8 cellular contexts compared by ENCODE assay signal in the genomic region with DNA sequence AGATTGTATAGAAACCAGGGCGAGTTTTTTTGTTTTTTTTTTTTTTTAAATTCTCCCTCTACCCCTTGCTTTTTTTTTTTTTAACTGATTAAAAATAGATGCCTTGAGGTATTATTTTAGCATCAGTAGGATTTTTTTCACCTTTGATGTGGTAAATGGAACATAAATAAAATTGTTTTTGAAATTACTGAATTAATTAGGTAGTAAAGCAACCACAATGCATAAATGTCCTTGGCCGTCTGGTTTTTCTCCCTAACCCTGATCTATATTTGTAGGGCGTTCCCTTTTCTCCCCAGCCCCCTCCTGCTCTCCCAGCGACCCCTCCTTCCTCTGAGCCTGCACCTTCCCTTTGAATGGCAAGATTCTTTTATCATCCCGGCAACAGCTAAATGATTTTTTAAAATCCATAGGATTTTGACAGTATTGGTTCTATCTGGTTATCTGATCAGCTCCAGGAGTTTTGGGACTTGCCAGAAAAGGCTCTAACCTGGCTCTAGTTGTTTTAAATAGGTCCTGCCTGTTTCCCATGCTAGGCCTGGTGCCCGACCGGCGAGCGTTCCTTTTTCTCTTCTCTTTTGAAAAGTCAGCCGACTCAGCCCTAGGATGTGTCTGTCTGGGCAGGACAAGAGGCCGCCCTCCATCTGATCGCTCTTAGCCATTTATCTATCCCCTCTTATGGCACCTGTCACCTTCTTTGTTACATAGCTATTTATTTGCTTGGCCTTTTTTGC.
DNase-seq lines count a peak whose midpoint lies in the region; ATAC-seq and TF ChIP-seq lines count a peak whose summit lies in the region.

No MANE protein-coding gene starts in this region.

- H3K27me3 Mint-ChIP-seq in MCF 10A (ENCODE audit: insufficient read depth, unreplicated experiment) (no peaks in the 10 kb centered on the region), nephron progenitor cell (ENCODE audit: low read depth, poor library complexity) (peaks cover 5% of the 10 kb centered on the region)

- TF ChIP-seq POLR2A in vagina (IDR thresholded peaks at IDR 0.05) = no peak

- intact Hi-C loops in left ventricle myocardium inferior (cut with micrococcal nuclease) (no loop called here), left cardiac atrium (cut with DNase I) (no loop called here), MCF 10A (cut with micrococcal nuclease) (no loop called here), vagina (cut with DNase I) (loop anchor here (10.0 kb wide), 1 partner anchor 87 kb away; no protein-coding TSS in a partner anchor)

- H3K4me3 Mint-ChIP-seq in MCF 10A (ENCODE audit: unreplicated experiment) (peak overlapping the region; percentile 58), nephron progenitor cell (peak overlapping the region; percentile 19)

- H3K36me3 ChIP-seq in left ventricle myocardium inferior (no peaks in the 10 kb centered on the region), vagina (no peaks in the 10 kb centered on the region)

- H3K27ac Mint-ChIP-seq in MCF 10A (ENCODE audit: low read depth, unreplicated experiment) = peak overlapping the region; percentile 99
- peak overlapping the region; percentile 34 for H3K27ac Mint-ChIP-seq in nephron progenitor cell

- POLR2A ChIA-PET in MCF 10A (lab: Yijun Ruan, JAX) = interaction anchor here (0.6 to 33.6 kb wide), 20 partner anchors 4 to 141 kb away, joined by 3 to 1399 read pairs (median 4); a partner anchor contains a TSS

- H3K36me3 Mint-ChIP-seq in MCF 10A (ENCODE audit: insufficient read depth, unreplicated experiment) (peaks cover 100% of the 10 kb centered on the region), nephron progenitor cell (ENCODE audit: low read depth) (no peaks in the 10 kb centered on the region)

- H3K9me3 ChIP-seq in left ventricle myocardium inferior (replicated peaks) = no peaks in the 10 kb centered on the region
- H3K9me3 ChIP-seq in vagina = no peaks in the 10 kb centered on the region

- TF ChIP-seq CTCF in left ventricle myocardium inferior (IDR thresholded peaks at IDR 0.05; ENCODE audit: borderline replicate concordance) (no peak), MCF 10A (IDR thresholded peaks at IDR 0.05; ENCODE audit: unreplicated experiment) (no peak), nephron progenitor cell (IDR thresholded peaks at IDR 0.05) (no peak), vagina (IDR thresholded peaks at IDR 0.05) (no peak)

- H3K4me1 ChIP-seq in left ventricle myocardium inferior = peaks cover 98% of the 10 kb centered on the region
- peaks cover 96% of the 10 kb centered on the region for H3K4me1 ChIP-seq in vagina

- CTCF ChIA-PET in MCF 10A (lab: Yijun Ruan, JAX) = interaction anchor here (1.7 to 2.7 kb wide), 2 partner anchors 9 to 11 kb away, joined by 6 to 10 read pairs; no protein-coding TSS in a partner anchor

- no TSS peak for BruUV-seq in MCF 10A (replicated peaks; lab: Mats Ljungman, UMichigan)

- no peak for ATAC-seq in left cardiac atrium
- ATAC-seq in GM19328 (IDR thresholded peaks at IDR 0.05; ENCODE audit: unreplicated experiment) = no peak

- H3K9me3 Mint-ChIP-seq in MCF 10A (ENCODE audit: unreplicated experiment) (no peaks in the 10 kb centered on the region), nephron progenitor cell (no peaks in the 10 kb centered on the region)

- H3K4me1 Mint-ChIP-seq in MCF 10A (ENCODE audit: insufficient read depth, unreplicated experiment) (peaks cover 90% of the 10 kb centered on the region), nephron progenitor cell (peaks cover 99% of the 10 kb centered on the region)

- H3K4me3 ChIP-seq in left ventricle myocardium inferior (peak overlapping the region; percentile 44), vagina (no peak overlapping the region)

- DNase-seq in left ventricle myocardium inferior = no peak
- DNase-seq in left cardiac atrium = no peak
- no peak for DNase-seq in MCF 10A (ENCODE audit: unreplicated experiment)
- no peak for DNase-seq in nephron progenitor cell
- no peak for DNase-seq in vagina (ENCODE audit: extremely low spot score in 2 of 2)
- no peak for DNase-seq in effector CD4-positive, alpha-beta T cell
- no peak for DNase-seq in cortex of kidney (lab: John Stamatoyannopoulos, UW)

- H3K27me3 ChIP-seq in left ventricle myocardium inferior (ENCODE audit: low read depth) (no peaks in the 10 kb centered on the region), vagina (no peaks in the 10 kb centered on the region)

- H3K27ac ChIP-seq in left ventricle myocardium inferior (replicated peaks) (peak overlapping the region; percentile 100), vagina (peak overlapping the region; percentile 95)
